ENCODE assay signal across 19 cellular contexts in the genomic region with DNA sequence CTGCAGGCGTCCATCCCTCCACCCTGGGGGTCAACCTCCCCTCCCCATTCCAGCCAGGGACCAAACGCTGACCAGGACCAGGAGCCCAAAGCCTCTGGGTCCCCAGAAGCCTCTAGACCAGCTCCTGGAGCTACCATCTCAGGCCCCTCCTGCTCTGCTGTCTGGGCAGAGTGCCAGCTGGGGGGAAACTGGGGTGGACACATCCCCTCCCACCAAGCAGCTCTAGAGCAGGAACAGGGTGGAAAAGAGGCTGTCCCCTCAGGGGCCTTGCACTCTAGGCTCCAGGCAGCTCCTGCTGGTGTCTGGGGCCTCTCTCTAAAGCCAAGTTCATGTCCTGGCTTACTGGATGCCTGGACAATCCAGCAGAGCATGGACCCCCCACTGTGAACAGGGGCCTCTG. TPM values are rescaled to one million over a fixed set of nuclear protein-coding genes. Genes with fewer than 3 reads are reported as not detected.
DNase-seq lines count a peak whose midpoint lies in the region; ATAC-seq and TF ChIP-seq lines count a peak whose summit lies in the region.
"Had no signal": no experiment of that assay in that cellular context is flagged by ENCODE, and none has a peak within 500 bp of the region (broad histone marks: within the 10 kb centered on the region; RNA-seq: fewer than 3 reads in every experiment).

No MANE protein-coding gene starts in this region.

- peaks cover 16% of the 10 kb centered on the region for H3K4me1 Mint-ChIP-seq in activated naive CD4-positive, alpha-beta T cell treated with anti-CD3 and anti-CD28 coated beads for 36 hours (ENCODE audit: low read depth)

- peaks cover 49% of the 10 kb centered on the region for H3K79me2 ChIP-seq in mammary epithelial cell (ENCODE audit: insufficient read depth, low read length)

- H3K27ac Mint-ChIP-seq in activated naive CD4-positive, alpha-beta T cell treated with anti-CD3 and anti-CD28 coated beads for 36 hours = no peak overlapping the region
- H3K27ac Mint-ChIP-seq: CD8-positive, alpha-beta memory T cell had no signal

- H3K4me3 ChIP-seq in left ventricle myocardium inferior = no peak overlapping the region
- H3K4me3 ChIP-seq in mammary epithelial cell (replicated peaks in 1 of 3; ENCODE audit: insufficient read depth in 1 of 3, low read depth in 2 of 3, low read length in 3 of 3) = no peak overlapping the region
- H3K4me3 ChIP-seq: Peyer's patch, SJCRH30 had no signal

- no peak overlapping the region for H2AFZ ChIP-seq in mammary epithelial cell (ENCODE audit: low read depth, low read length)

- POLR2A ChIA-PET in RWPE1 (lab: Yijun Ruan, JAX; ENCODE audit: low non-redundant PET) = no interaction called here

- in situ Hi-C loops in mammary epithelial cell (cut with MboI; ENCODE audit: low sequenced_read_pairs in 2 of 2) = no loop called here

- ATAC-seq in left ventricle myocardium superior = no peak

- DNase-seq in left ventricle myocardium inferior (no peak), left ventricle myocardium superior (no peak), RWPE1 (ENCODE audit: low spot score) (no peak), mammary epithelial cell (no peak)
- no peak for DNase-seq in activated CD8-positive, alpha-beta memory T cell treated with anti-CD3 and anti-CD28 coated beads for 24 hours
- DNase-seq in activated naive CD4-positive, alpha-beta T cell treated with anti-CD3 and anti-CD28 coated beads for 36 hours = no peak
- DNase-seq: CD8-positive, alpha-beta memory T cell; DMS53; GDM1; IMR-90; NCI-H1105; NCI-H146; NCI-H2029; NCI-H446 treated with DMSO at 0.1 percent for 48 hours; NCI-H526 treated with DMSO at 0.1 percent for 48 hours; Peyer's patch; SJCRH30 had no signal

- H4K20me1 ChIP-seq in mammary epithelial cell (ENCODE audit: insufficient read depth, low read length) = no peaks in the 10 kb centered on the region

- H3K4me2 ChIP-seq in mammary epithelial cell (ENCODE audit: insufficient read depth, low read depth, low read length) = no peak overlapping the region

- H3K9me3 ChIP-seq in left ventricle myocardium inferior (replicated peaks) (no peaks in the 10 kb centered on the region), mammary epithelial cell (replicated peaks; ENCODE audit: insufficient read depth, low read length) (no peaks in the 10 kb centered on the region)
- H3K9me3 ChIP-seq: Peyer's patch, SJCRH30 had no signal

- no peak for TF ChIP-seq CTCF in left ventricle myocardium inferior (IDR thresholded peaks at IDR 0.05; ENCODE audit: borderline replicate concordance)
- no peak for TF ChIP-seq CTCF in RWPE1 (conservative IDR thresholded peaks at IDR 0.05; ENCODE audit: low read depth)
- TF ChIP-seq CTCF in mammary epithelial cell (conservative IDR thresholded peaks at IDR 0.05 in 1 of 2, IDR thresholded peaks at IDR 0.05 in 1 of 2; ENCODE audit: extremely low read depth in 1 of 2, insufficient read depth in 1 of 2, low read depth in 1 of 2, low read length in 2 of 2) = no peak

- dilution Hi-C loops in mammary epithelial cell (cut with HindIII; ENCODE audit: low sequenced_read_pairs) = no loop called here

- 58% methylated on average over 2 of the region's 2 CpGs for WGBS in mammary epithelial cell (ENCODE audit: low coverage, missing lambda C conversion rate)

- no peak overlapping the region for H3K9ac ChIP-seq in mammary epithelial cell (ENCODE audit: insufficient read depth, low read length)

- peaks cover 89% of the 10 kb centered on the region for H3K4me1 ChIP-seq in left ventricle myocardium inferior
- H3K4me1 ChIP-seq in mammary epithelial cell (ENCODE audit: insufficient read depth, low read length) = peaks cover 42% of the 10 kb centered on the region

- intact Hi-C loops in left ventricle myocardium inferior (cut with micrococcal nuclease) (no loop called here), left ventricle myocardium superior (cut with micrococcal nuclease) (no loop called here), mammary epithelial cell (cut with micrococcal nuclease) (no loop called here)
- intact Hi-C loops in activated naive CD4-positive, alpha-beta T cell treated with anti-CD3 and anti-CD28 coated beads for 36 hours (cut with micrococcal nuclease) = no loop called here

- H3K36me3 ChIP-seq in left ventricle myocardium inferior (peaks cover 29% of the 10 kb centered on the region), mammary epithelial cell (ENCODE audit: insufficient read depth, low read length) (no peaks in the 10 kb centered on the region)

- no peak overlapping the region for H3K4me3 Mint-ChIP-seq in activated naive CD4-positive, alpha-beta T cell treated with anti-CD3 and anti-CD28 coated beads for 36 hours

- peaks cover 3% of the 10 kb centered on the region for H3K36me3 Mint-ChIP-seq in activated naive CD4-positive, alpha-beta T cell treated with anti-CD3 and anti-CD28 coated beads for 36 hours (ENCODE audit: low read depth)

- H3K27ac ChIP-seq in left ventricle myocardium inferior (replicated peaks) (peak overlapping the region; percentile 92), RWPE1 (peak overlapping the region; percentile 99), cingulate gyrus (ENCODE audit: low read depth, low read length) (peak overlapping the region; percentile 100), temporal lobe (ENCODE audit: low read depth, low read length) (peak overlapping the region; percentile 100), mammary epithelial cell (ENCODE audit: insufficient read depth, low read depth, low read length) (no peak overlapping the region)
- H3K27ac ChIP-seq: Peyer's patch, SJCRH30 had no signal

- BruUV-seq in mammary epithelial cell (replicated peaks; lab: Mats Ljungman, UMichigan) = no TSS peak

- CTCF ChIA-PET in RWPE1 (lab: Yijun Ruan, JAX) (interaction anchor here (0.6 to 2.2 kb wide), 7 partner anchors 16 to 147 kb away, joined by 3 to 12 read pairs (median 5); a partner anchor contains a TSS), mammary epithelial cell (lab: Charles Lee; ENCODE audit: low non-redundant PET) (no interaction called here)
- CTCF ChIA-PET in activated naive CD4-positive, alpha-beta T cell treated with anti-CD3 and anti-CD28 coated beads for 36 hours (lab: Charles Lee) = interaction anchor here (1.0 to 1.3 kb wide), 2 partner anchors 17 to 44 kb away, joined by 3 to 4 read pairs; no protein-coding TSS in a partner anchor

- no peaks in the 10 kb centered on the region for H3K9me3 Mint-ChIP-seq in activated naive CD4-positive, alpha-beta T cell treated with anti-CD3 and anti-CD28 coated beads for 36 hours
- H3K9me3 Mint-ChIP-seq: CD8-positive, alpha-beta memory T cell had no signal

- H3K27me3 ChIP-seq in left ventricle myocardium inferior (ENCODE audit: low read depth) (no peaks in the 10 kb centered on the region), mammary epithelial cell (ENCODE audit: insufficient read depth, low read length) (no peaks in the 10 kb centered on the region)
- H3K27me3 ChIP-seq: Peyer's patch, SJCRH30 had no signal

- H3K27me3 Mint-ChIP-seq in activated naive CD4-positive, alpha-beta T cell treated with anti-CD3 and anti-CD28 coated beads for 36 hours (ENCODE audit: low read depth) = no peaks in the 10 kb centered on the region
- H3K27me3 Mint-ChIP-seq: CD8-positive, alpha-beta memory T cell had no signal

RNA-seq across cellular contexts. Expression of a gene that starts 4.4 kb away (rescaled TPM):
- total RNA-seq in left ventricle myocardium inferior (72.3 TPM), left ventricle myocardium superior (77.7 TPM), temporal lobe (15.7 TPM), mammary epithelial cell (10 to 100 TPM; 36.2 to 70.2 TPM)
- 88.5 TPM for polyA plus RNA-seq in mammary epithelial cell
- polyA minus RNA-seq in mammary epithelial cell = 35.8 TPM
- 10 to 100 TPM; 48.2 to 49.9 TPM for total RNA-seq in activated naive CD4-positive, alpha-beta T cell treated with anti-CD3 and anti-CD28 coated beads for 36 hours

RNA-seq across cellular contexts. Expression of a gene that starts 4.5 kb away (rescaled TPM):
- total RNA-seq in left ventricle myocardium inferior = 34.7 TPM
- total RNA-seq in left ventricle myocardium superior = 38.2 TPM
- 22.1 TPM for total RNA-seq in temporal lobe
- 10 to 100 TPM; 15.5 to 45.3 TPM for total RNA-seq in mammary epithelial cell
- 16.7 TPM for polyA plus RNA-seq in mammary epithelial cell
- 8.6 TPM for polyA minus RNA-seq in mammary epithelial cell
- total RNA-seq in activated naive CD4-positive, alpha-beta T cell treated with anti-CD3 and anti-CD28 coated beads for 36 hours = 10 to 100 TPM; 34.8 to 36.6 TPM

RNA-seq across cellular contexts. Expression of a gene that starts 7.7 kb away (rescaled TPM):
- total RNA-seq in left ventricle myocardium inferior (18.0 TPM), left ventricle myocardium superior (21.7 TPM), temporal lobe (5.4 TPM), mammary epithelial cell (10 to 100 TPM in 1 of 2 donors, 1 to 10 TPM in 1; 4.0 to 10.5 TPM)
- 3.3 TPM for polyA plus RNA-seq in mammary epithelial cell
- 1.7 TPM for polyA minus RNA-seq in mammary epithelial cell
- total RNA-seq in activated naive CD4-positive, alpha-beta T cell treated with anti-CD3 and anti-CD28 coated beads for 36 hours = 1 to 10 TPM; 2.1 to 2.6 TPM

RNA-seq across cellular contexts. Expression of a gene that starts 12.6 kb away (rescaled TPM):
- total RNA-seq in left ventricle myocardium inferior (47.6 TPM), left ventricle myocardium superior (43.3 TPM), temporal lobe (21.9 TPM), mammary epithelial cell (10 to 100 TPM; 29.7 to 35.3 TPM)
- 39.6 TPM for polyA plus RNA-seq in mammary epithelial cell
- 65.7 TPM for polyA minus RNA-seq in mammary epithelial cell
- total RNA-seq in activated naive CD4-positive, alpha-beta T cell treated with anti-CD3 and anti-CD28 coated beads for 36 hours = 10 to 100 TPM; 21.8 to 23.2 TPM

RNA-seq across cellular contexts. Expression of a gene that starts 12.6 kb away (rescaled TPM):
- total RNA-seq in left ventricle myocardium inferior = 6.5 TPM
- 5.7 TPM for total RNA-seq in left ventricle myocardium superior
- 3.4 TPM for total RNA-seq in temporal lobe
- total RNA-seq in mammary epithelial cell = 10 to 100 TPM in 1 of 2 donors, 1 to 10 TPM in 1; 6.8 to 22.8 TPM
- 8.3 TPM for polyA plus RNA-seq in mammary epithelial cell
- 3.8 TPM for polyA minus RNA-seq in mammary epithelial cell
- total RNA-seq in activated naive CD4-positive, alpha-beta T cell treated with anti-CD3 and anti-CD28 coated beads for 36 hours = 10 to 100 TPM; 25.3 to 26.1 TPM
